12 cellular contexts compared by ENCODE assay signal in the genomic region with DNA sequence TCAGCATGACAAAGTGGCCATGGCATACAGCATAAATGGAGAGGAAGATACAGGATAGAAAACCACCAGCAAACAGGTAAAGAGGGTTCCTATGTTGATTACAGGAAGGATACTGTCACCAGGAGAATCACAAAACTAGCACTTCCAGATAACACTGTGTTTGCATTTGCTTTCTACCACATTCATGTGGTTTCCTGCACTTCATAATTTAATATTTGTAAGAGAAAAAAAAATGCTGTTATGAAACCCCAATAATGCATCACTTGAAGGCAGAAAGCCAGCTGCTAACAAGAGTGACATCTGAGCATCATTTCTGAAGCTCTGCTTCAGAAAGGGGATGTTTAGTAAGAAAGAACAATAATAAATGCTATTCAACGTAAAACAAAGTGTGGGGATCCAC.
DNase-seq lines count a peak whose midpoint lies in the region; ATAC-seq and TF ChIP-seq lines count a peak whose summit lies in the region.
"Had no signal": no experiment of that assay in that cellular context is flagged by ENCODE, and none has a peak within 500 bp of the region (broad histone marks: within the 10 kb centered on the region; RNA-seq: fewer than 3 reads in every experiment).

No MANE protein-coding gene starts in this region.

- no peak for DNase-seq in activated CD8-positive, alpha-beta memory T cell treated with anti-CD3 and anti-CD28 coated beads, Interleukin-2, amount 10 ng/mL, durations not matched to agents 7 days and 5 days
- DNase-seq in activated CD8-positive, alpha-beta memory T cell treated with anti-CD3 and anti-CD28 coated beads for 24 hours = no peak
- no peak for DNase-seq in natural killer cell
- no peak for DNase-seq in NCI-H1436 treated with DMSO at 0.1 percent for 48 hours (lab: John Stamatoyannopoulos, UW)
- no peak for DNase-seq in GM13977 (ENCODE audit: low spot score)
- no peak for DNase-seq in NCI-H2196 (lab: John Stamatoyannopoulos, UW; ENCODE audit: unreplicated experiment)
- DNase-seq: caudate nucleus, left lung, pancreas had no signal

- no peaks in the 10 kb centered on the region for H3K9me3 Mint-ChIP-seq in activated CD8-positive, alpha-beta memory T cell treated with anti-CD3 and anti-CD28 coated beads, Interleukin-2, amount 10 ng/mL, durations not matched to agents 7 days and 5 days (ENCODE audit: low read depth)
- no peaks in the 10 kb centered on the region for H3K9me3 Mint-ChIP-seq in activated T-helper 17 cell treated with anti-CD3 and anti-CD28 coated beads, Interleukin-2, amount 50 U/mL, for 72 hours
- H3K9me3 Mint-ChIP-seq in natural killer cell = no peaks in the 10 kb centered on the region

- in situ Hi-C loops in GM13977 (cut with MboI; ENCODE audit: low pct_unique_long_range_greater_than_20kb, low sequenced_read_pairs, unreplicated experiment) = no loop called here

- TF ChIP-seq CTCF in natural killer cell (IDR thresholded peaks at IDR 0.05) (no peak), GM13977 (IDR thresholded peaks at IDR 0.05; ENCODE audit: extremely low read depth, insufficient read depth, missing control alignments) (no peak)

- H3K27ac Mint-ChIP-seq in activated CD8-positive, alpha-beta memory T cell treated with anti-CD3 and anti-CD28 coated beads, Interleukin-2, amount 10 ng/mL, durations not matched to agents 7 days and 5 days = peak overlapping the region; percentile 88
- peak overlapping the region; percentile 84 for H3K27ac Mint-ChIP-seq in activated T-helper 17 cell treated with anti-CD3 and anti-CD28 coated beads, Interleukin-2, amount 50 U/mL, for 72 hours
- H3K27ac Mint-ChIP-seq in natural killer cell = peak overlapping the region; percentile 81 to 85

- H3K27me3 Mint-ChIP-seq in activated CD8-positive, alpha-beta memory T cell treated with anti-CD3 and anti-CD28 coated beads, Interleukin-2, amount 10 ng/mL, durations not matched to agents 7 days and 5 days = no peaks in the 10 kb centered on the region
- H3K27me3 Mint-ChIP-seq in activated T-helper 17 cell treated with anti-CD3 and anti-CD28 coated beads, Interleukin-2, amount 50 U/mL, for 72 hours = no peaks in the 10 kb centered on the region
- H3K27me3 Mint-ChIP-seq in natural killer cell (ENCODE audit: low read depth in 2 of 2) = no peaks in the 10 kb centered on the region

- CTCF ChIA-PET in activated CD8-positive, alpha-beta memory T cell treated with anti-CD3 and anti-CD28 coated beads, Interleukin-2, amount 10 ng/mL, durations not matched to agents 7 days and 5 days (lab: Charles Lee) = interaction anchor here (1.0 kb wide), 1 partner anchor 14 kb away, joined by 3 read pairs; no protein-coding TSS in a partner anchor

- H3K4me1 Mint-ChIP-seq in activated CD8-positive, alpha-beta memory T cell treated with anti-CD3 and anti-CD28 coated beads, Interleukin-2, amount 10 ng/mL, durations not matched to agents 7 days and 5 days = peaks cover 82% of the 10 kb centered on the region
- peaks cover 60% of the 10 kb centered on the region for H3K4me1 Mint-ChIP-seq in activated T-helper 17 cell treated with anti-CD3 and anti-CD28 coated beads, Interleukin-2, amount 50 U/mL, for 72 hours
- peaks cover 53 to 61% of the 10 kb centered on the region in 2 donors for H3K4me1 Mint-ChIP-seq in natural killer cell

- H3K4me3 Mint-ChIP-seq in activated CD8-positive, alpha-beta memory T cell treated with anti-CD3 and anti-CD28 coated beads, Interleukin-2, amount 10 ng/mL, durations not matched to agents 7 days and 5 days = peak overlapping the region; percentile 25
- peak overlapping the region; percentile 68 for H3K4me3 Mint-ChIP-seq in activated T-helper 17 cell treated with anti-CD3 and anti-CD28 coated beads, Interleukin-2, amount 50 U/mL, for 72 hours
- H3K4me3 Mint-ChIP-seq in natural killer cell = peak overlapping the region; percentile 60
- H3K4me3 Mint-ChIP-seq: CD14-positive monocyte had no signal

- intact Hi-C loops in natural killer cell (cut with micrococcal nuclease) = loop anchor here (5.0 kb wide), 1 partner anchor 43 kb away; no protein-coding TSS in a partner anchor

- peaks cover 48% of the 10 kb centered on the region for H3K36me3 Mint-ChIP-seq in activated CD8-positive, alpha-beta memory T cell treated with anti-CD3 and anti-CD28 coated beads, Interleukin-2, amount 10 ng/mL, durations not matched to agents 7 days and 5 days
- peaks cover 91% of the 10 kb centered on the region for H3K36me3 Mint-ChIP-seq in activated T-helper 17 cell treated with anti-CD3 and anti-CD28 coated beads, Interleukin-2, amount 50 U/mL, for 72 hours (ENCODE audit: low read depth)
- no peaks in the 10 kb centered on the region for H3K36me3 Mint-ChIP-seq in natural killer cell

- peak; percentile 26 for ATAC-seq in activated CD8-positive, alpha-beta memory T cell treated with anti-CD3 and anti-CD28 coated beads, Interleukin-2, amount 10 ng/mL, durations not matched to agents 7 days and 5 days
- ATAC-seq in HG03135 (IDR thresholded peaks at IDR 0.05; ENCODE audit: unreplicated experiment) (peak; percentile 37), natural killer cell (peak; percentile 26 to 64 (median 53))
- ATAC-seq in activated T-helper 17 cell treated with anti-CD3 and anti-CD28 coated beads, Interleukin-2, amount 50 U/mL, for 72 hours (replicated peaks) = peak; percentile 46
- ATAC-seq: left lung, pancreas had no signal
